ENCODE assay signal across 13 cellular contexts in genomic region chr22:29979645-29980303, GRCh38.
A peak's percentile ranks its signal among the peaks of the same experiment; 100 is the strongest.
DNase-seq lines count a peak whose midpoint lies in the region; ATAC-seq, FAIRE-seq and TF ChIP-seq lines count a peak whose summit lies in the region.
"Had no signal": no experiment of that assay in that cellular context is flagged by ENCODE, and none has a peak within 500 bp of the region (broad histone marks: within the 10 kb centered on the region; RNA-seq: fewer than 3 reads in every experiment).

No MANE protein-coding gene starts in this region.

- peaks cover 12% of the 10 kb centered on the region for H3K4me1 ChIP-seq in A549
- H3K4me1 ChIP-seq in endodermal cell (ENCODE audit: control insufficient read depth, insufficient read depth, low read length), result no peaks in the 10 kb centered on the region
- H3K4me1 ChIP-seq in gastroesophageal sphincter, result peaks cover 0 to 27% (median 0%) of the 10 kb centered on the region in 3 donors

- no peak for TF ChIP-seq EP300 in A549 (IDR thresholded peaks at IDR 0.05)
- TF ChIP-seq EP300 in gastroesophageal sphincter (IDR thresholded peaks at IDR 0.05), result no peak

- CTCF ChIA-PET in A549 (lab: Yijun Ruan, JAX), result interaction anchor here (3.4 kb wide), 1 partner anchor 26 kb away, joined by 16 read pairs; no protein-coding TSS in a partner anchor
- CTCF ChIA-PET in activated CD4-positive, alpha-beta memory T cell treated with anti-CD3 and anti-CD28 coated beads for 36 hours (lab: Charles Lee), result interaction anchor here (0.6 to 2.8 kb wide), 3 partner anchors 23 to 1004 kb away, joined by 3 to 12 read pairs (median 5); no protein-coding TSS in a partner anchor

- POLR2A ChIA-PET in A549 (lab: Yijun Ruan, JAX), result interaction anchor here (0.7 kb wide), 1 partner anchor 129 kb away, joined by 3 read pairs; no protein-coding TSS in a partner anchor
- POLR2A ChIA-PET in activated CD4-positive, alpha-beta memory T cell treated with anti-CD3 and anti-CD28 coated beads for 36 hours (lab: Charles Lee), result no interaction called here

- H3K36me3 ChIP-seq in endodermal cell (ENCODE audit: control insufficient read depth, insufficient read depth, low read length) (peaks cover 6% of the 10 kb centered on the region), gastroesophageal sphincter (peaks cover 0 to 40% of the 10 kb centered on the region in 2 donors)

- FAIRE-seq in A549 (lab: Jason Lieb, UNC), result no peak

- peaks cover 14% of the 10 kb centered on the region for H3K4me1 Mint-ChIP-seq in endodermal cell
- no peaks in the 10 kb centered on the region for H3K4me1 Mint-ChIP-seq in activated CD4-positive, alpha-beta memory T cell treated with anti-CD3 and anti-CD28 coated beads for 36 hours (ENCODE audit: low read depth)
- H3K4me1 Mint-ChIP-seq: B cell had no signal

- no peak overlapping the region for H3K27ac ChIP-seq in A549
- H3K27ac ChIP-seq in endodermal cell (ENCODE audit: low read depth, low read length), result no peak overlapping the region
- H3K27ac ChIP-seq in gastroesophageal sphincter, result peak overlapping the region in 2 of 4 donors; percentile 5 to 17
- H3K27ac ChIP-seq: HL-60 had no signal

- no peak overlapping the region for H3K4me3 ChIP-seq in A549
- H3K4me3 ChIP-seq in endodermal cell (ENCODE audit: low read length), result no peak overlapping the region
- no peak overlapping the region for H3K4me3 ChIP-seq in gastroesophageal sphincter

- H3K27ac Mint-ChIP-seq in endodermal cell, result peak overlapping the region; percentile 10
- H3K27ac Mint-ChIP-seq in activated CD4-positive, alpha-beta memory T cell treated with anti-CD3 and anti-CD28 coated beads for 36 hours, result no peak overlapping the region
- H3K27ac Mint-ChIP-seq: B cell had no signal

- H3K9me3 ChIP-seq in A549 (no peaks in the 10 kb centered on the region), endodermal cell (ENCODE audit: control insufficient read depth, low read length) (no peaks in the 10 kb centered on the region), gastroesophageal sphincter (no peaks in the 10 kb centered on the region)

- H3K36me3 Mint-ChIP-seq in endodermal cell (ENCODE audit: low read depth), result peaks cover 21% of the 10 kb centered on the region
- H3K36me3 Mint-ChIP-seq in activated CD4-positive, alpha-beta memory T cell treated with anti-CD3 and anti-CD28 coated beads for 36 hours, result peaks cover 7% of the 10 kb centered on the region

- TF ChIP-seq RAD21 in A549 (conservative IDR thresholded peaks at IDR 0.05 in 1 of 2, IDR thresholded peaks at IDR 0.05 in 1 of 2), result no peak

- H3K27me3 ChIP-seq in endodermal cell (ENCODE audit: control insufficient read depth, insufficient read depth, low read length, poor library complexity, severe bottlenecking) (no peaks in the 10 kb centered on the region), gastroesophageal sphincter (no peaks in the 10 kb centered on the region)

- no peaks in the 10 kb centered on the region for H3K9me3 Mint-ChIP-seq in endodermal cell
- no peaks in the 10 kb centered on the region for H3K9me3 Mint-ChIP-seq in activated CD4-positive, alpha-beta memory T cell treated with anti-CD3 and anti-CD28 coated beads for 36 hours

- no peak for TF ChIP-seq CTCF in A549 (IDR thresholded peaks at IDR 0.05)
- no peak for TF ChIP-seq CTCF in endodermal cell (conservative IDR thresholded peaks at IDR 0.05)
- TF ChIP-seq CTCF in gastroesophageal sphincter (IDR thresholded peaks at IDR 0.05), result no peak

- H3K9ac ChIP-seq in endodermal cell (ENCODE audit: extremely low read depth, low read length, poor library complexity, severe bottlenecking), result no peak overlapping the region

- no peak for DNase-seq in A549 (ENCODE audit: low read depth in 1 of 2, low spot score in 1 of 2)
- DNase-seq in endodermal cell, result no peak
- DNase-seq in DMS 273 treated with DMSO at 0.1 percent for 48 hours (lab: John Stamatoyannopoulos, UW), result no peak
- no peak for DNase-seq in NCI-H524 (lab: John Stamatoyannopoulos, UW)
- no peak for DNase-seq in activated CD4-positive, alpha-beta memory T cell treated with anti-CD3 and anti-CD28 coated beads for 36 hours
- DNase-seq: activated naive CD4-positive, alpha-beta T cell; NCI-H524 treated with DMSO at 0.1 percent for 48 hours; stimulated activated naive CD8-positive, alpha-beta T cell treated with anti-CD3 and anti-CD28 coated beads, Interleukin-15, Interleukin-2, amounts not matched to agents 100 U/mL and 50 U/mL, for 24 hours had no signal

- H3K27me3 Mint-ChIP-seq in endodermal cell (ENCODE audit: insufficient read depth), result no peaks in the 10 kb centered on the region
- no peaks in the 10 kb centered on the region for H3K27me3 Mint-ChIP-seq in activated CD4-positive, alpha-beta memory T cell treated with anti-CD3 and anti-CD28 coated beads for 36 hours
- H3K27me3 Mint-ChIP-seq: B cell had no signal

- peak overlapping the region; percentile 36; the same call in 1 of the 3 replicates for H3K4me2 ChIP-seq in A549

- intact Hi-C loops in activated CD4-positive, alpha-beta memory T cell treated with anti-CD3 and anti-CD28 coated beads for 36 hours (cut with micrococcal nuclease), result no loop called here

- TF ChIP-seq POLR2A in A549 (IDR thresholded peaks at IDR 0.05; ENCODE audit: low read length) (no peak), gastroesophageal sphincter (IDR thresholded peaks at IDR 0.05) (no peak)

- WGBS in A549 (ENCODE audit: missing lambda C conversion rate), result 81% methylated on average over 3 of the region's 3 CpGs
- 87% methylated on average over 2 to 3 of the region's 3 CpGs for WGBS in endodermal cell (ENCODE audit: insufficient coverage in 1 of 2, insufficient read length in 1 of 2), 2 experiments
- 24 to 28% methylated on average over 3 of the region's 3 CpGs for WGBS in gastroesophageal sphincter (ENCODE audit: low coverage in 1 of 2), 2 donors

- ATAC-seq in A549 (no peak), GM18909 (IDR thresholded peaks at IDR 0.05; ENCODE audit: poor library complexity, unreplicated experiment) (peak; percentile 87), HG03097 (IDR thresholded peaks at IDR 0.05; ENCODE audit: low FRiP score, unreplicated experiment) (peak; percentile 81), gastroesophageal sphincter (no peak)
- ATAC-seq: stimulated activated naive CD8-positive, alpha-beta T cell treated with anti-CD3 and anti-CD28 coated beads, Interleukin-15, Interleukin-2, amounts not matched to agents 100 U/mL and 50 U/mL, for 24 hours had no signal

- no peak overlapping the region for H3K4me3 Mint-ChIP-seq in endodermal cell
- H3K4me3 Mint-ChIP-seq in activated CD4-positive, alpha-beta memory T cell treated with anti-CD3 and anti-CD28 coated beads for 36 hours, result no peak overlapping the region
- H3K4me3 Mint-ChIP-seq: B cell had no signal

TF ChIP-seq in A549, 52 proteins besides CTCF, POLR2A, EP300 and RAD21 (continues in another document):
- TF ChIP-seq ESRRA (IDR thresholded peaks at IDR 0.05; ENCODE audit: borderline replicate concordance, low read length) (no peak), BCL3 (IDR thresholded peaks at IDR 0.05) (no peak), HDAC2 (IDR thresholded peaks at IDR 0.05) (no peak), CBX8 (IDR thresholded peaks at IDR 0.05) (no peak), ZSCAN20 (CRISPR knock-in tag; IDR thresholded peaks at IDR 0.05) (no peak), E2F6 (IDR thresholded peaks at IDR 0.05; ENCODE audit: borderline replicate concordance, low read depth) (no peak), HMGXB4 (CRISPR knock-in tag; IDR thresholded peaks at IDR 0.05; ENCODE audit: borderline replicate concordance) (no peak), RARB (CRISPR knock-in tag; IDR thresholded peaks at IDR 0.05) (no peak), USF2 (IDR thresholded peaks at IDR 0.05) (no peak), HEYL (CRISPR knock-in tag; IDR thresholded peaks at IDR 0.05) (no peak), RCOR1 (IDR thresholded peaks at IDR 0.05; ENCODE audit: low read depth, low read length) (no peak), KDM1A (IDR thresholded peaks at IDR 0.05; ENCODE audit: low read depth) (no peak), NFE2L2 (conservative IDR thresholded peaks at IDR 0.05; ENCODE audit: low read length) (no peak)

Comparison
In these comparisons a context has a peak if more than half of its experiments do, and no peak if none do; other contexts are left out.
1. ATAC-seq: peak in GM18909 (single experiment) and HG03097 (single experiment); none in A549 (0 of 2) and gastroesophageal sphincter (single experiment).